8 cellular contexts compared by ENCODE assay signal in genomic region chr9:129175515-129175824, GRCh38. TPM values are rescaled to one million over a fixed set of nuclear protein-coding genes. Genes with fewer than 3 reads are reported as not detected.
DNase-seq lines count a peak whose midpoint lies in the region; ATAC-seq and TF ChIP-seq lines count a peak whose summit lies in the region.

No MANE protein-coding gene starts in this region.

- no peaks in the 10 kb centered on the region for H3K9me3 ChIP-seq in Peyer's patch
- H3K9me3 ChIP-seq in parathyroid adenoma (ENCODE audit: control insufficient read depth, low read length) = no peaks in the 10 kb centered on the region

- TF ChIP-seq POLR2A in Peyer's patch (IDR thresholded peaks at IDR 0.05) = no peak

- H3K4me3 ChIP-seq in Peyer's patch (peak overlapping the region; percentile 48 to 96 (median 76)), epithelial cell of proximal tubule (ENCODE audit: low read depth, low read length) (peak overlapping the region; percentile 92), parathyroid adenoma (ENCODE audit: low read depth, low read length) (peak overlapping the region; percentile 82)

- intact Hi-C loops in Calu3 (cut with micrococcal nuclease; ENCODE audit: unreplicated experiment) = loop anchor here (5.0 to 10.0 kb wide), 3 partner anchors 33 to 439 kb away; no protein-coding TSS in a partner anchor

- H3K27ac Mint-ChIP-seq in Calu3 (ENCODE audit: unreplicated experiment) = peak overlapping the region; percentile 37

- H3K4me1 Mint-ChIP-seq in Calu3 (ENCODE audit: low read depth, unreplicated experiment) = peaks cover 16% of the 10 kb centered on the region

- DNase-seq in Calu3 (no peak), Peyer's patch (no peak), epithelial cell of proximal tubule (ENCODE audit: low read depth) (no peak), left lobe of liver (ENCODE audit: low spot score) (no peak), midbrain (lab: John Stamatoyannopoulos, UW) (no peak), NCI-H1694 treated with DMSO at 0.1 percent for 48 hours (lab: John Stamatoyannopoulos, UW) (no peak)

- CTCF ChIA-PET in Calu3 (lab: Charles Lee) = interaction anchor here (0.7 to 2.3 kb wide), 5 partner anchors 11 to 449 kb away, joined by 4 to 19 read pairs (median 6); no protein-coding TSS in a partner anchor

- peak overlapping the region; percentile 59 for H2AFZ ChIP-seq in parathyroid adenoma

- H3K9me3 Mint-ChIP-seq in Calu3 (ENCODE audit: low read depth, unreplicated experiment) = no peaks in the 10 kb centered on the region

- H3K9ac ChIP-seq in parathyroid adenoma = no peak overlapping the region

- peaks cover 60% of the 10 kb centered on the region for H3K36me3 Mint-ChIP-seq in Calu3 (ENCODE audit: insufficient read depth, unreplicated experiment)

- H3K4me1 ChIP-seq in Peyer's patch = peaks cover 5 to 30% (median 14%) of the 10 kb centered on the region in 4 donors
- H3K4me1 ChIP-seq in parathyroid adenoma = peaks cover 5% of the 10 kb centered on the region

- no peaks in the 10 kb centered on the region for H3K27me3 ChIP-seq in Peyer's patch
- no peaks in the 10 kb centered on the region for H3K27me3 ChIP-seq in parathyroid adenoma (ENCODE audit: control insufficient read depth, insufficient read depth, low read length)

- no TSS peak for BruUV-seq in Calu3 (replicated peaks; lab: Mats Ljungman, UMichigan)

- no peak for ATAC-seq in left lobe of liver
- ATAC-seq in GM18519 (IDR thresholded peaks at IDR 0.05; ENCODE audit: low FRiP score, unreplicated experiment) = no peak

- H3K4me2 ChIP-seq in parathyroid adenoma (ENCODE audit: low read length) = peak overlapping the region; percentile 100

- TF ChIP-seq CTCF in Calu3 (IDR thresholded peaks at IDR 0.05; ENCODE audit: unreplicated experiment) (no peak), Peyer's patch (IDR thresholded peaks at IDR 0.05) (peak in 1 of 6 experiments; percentile 10), epithelial cell of proximal tubule (conservative IDR thresholded peaks at IDR 0.05; ENCODE audit: low read depth, low read length) (no peak), parathyroid adenoma (IDR thresholded peaks at IDR 0.05) (no peak)

- H3K27ac ChIP-seq in Peyer's patch = peak overlapping the region; percentile 81 to 98 (median 94)
- H3K27ac ChIP-seq in parathyroid adenoma = peak overlapping the region; percentile 85

- no peaks in the 10 kb centered on the region for H3K27me3 Mint-ChIP-seq in Calu3 (ENCODE audit: unreplicated experiment)

- H3K4me3 Mint-ChIP-seq in Calu3 (ENCODE audit: low read depth, unreplicated experiment) = peak overlapping the region; percentile 94

- H3K79me2 ChIP-seq in parathyroid adenoma = no peaks in the 10 kb centered on the region

- H3K36me3 ChIP-seq in Peyer's patch (no peaks in the 10 kb centered on the region), parathyroid adenoma (ENCODE audit: control insufficient read depth, insufficient read depth, low read length) (no peaks in the 10 kb centered on the region)

RNA-seq across cellular contexts. Expression of gene IER5L, which starts 2.6 kb away (rescaled TPM):
- total RNA-seq in Calu3 (2022) = 53.1 and 60.3 TPM in 2 replicates
- 1 to 10 TPM; 2.3 to 2.9 (median 2.6) TPM for total RNA-seq in Peyer's patch
- total RNA-seq in epithelial cell of proximal tubule = 43.2 and 50.8 TPM in 2 replicates
- total RNA-seq in left lobe of liver = 4.5 TPM
